In the genomic region with DNA sequence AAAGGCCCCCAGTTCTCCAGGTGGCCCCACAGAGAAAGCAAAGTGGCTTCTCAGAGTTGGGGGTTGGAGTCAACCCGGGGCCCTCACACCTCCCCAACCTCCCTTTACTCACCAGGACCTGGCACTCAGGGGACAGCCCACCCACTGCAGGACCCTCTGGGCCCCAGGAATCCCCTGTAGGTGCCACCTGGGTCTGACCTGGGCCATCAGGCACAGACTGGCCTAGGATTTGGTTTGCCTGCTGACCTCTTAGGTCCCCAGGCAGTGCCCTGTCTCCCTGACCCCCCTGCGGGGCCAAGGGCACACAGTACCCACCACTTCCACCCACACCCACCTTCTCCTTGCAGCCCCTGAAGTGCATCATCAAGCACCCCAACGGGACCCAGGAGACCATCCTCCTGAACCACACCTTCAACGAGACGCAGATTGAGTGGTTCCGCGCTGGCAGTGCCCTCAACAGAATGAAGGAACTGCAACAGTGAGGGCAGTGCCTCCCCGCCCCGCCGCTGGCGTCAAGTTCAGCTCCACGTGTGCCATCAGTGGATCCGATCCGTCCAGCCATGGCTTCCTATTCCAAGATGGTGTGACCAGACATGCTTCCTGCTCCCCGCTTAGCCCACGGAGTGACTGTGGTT, we compare ENCODE assay signal across 1 cellular context.
TF ChIP-seq lines count a peak whose summit lies in the region.

No MANE protein-coding gene starts in this region.

TF ChIP-seq in HCT116, 20 proteins besides CTCF, POLR2A, EP300 and RAD21:
- no peak for TF ChIP-seq EGR1 (IDR thresholded peaks at IDR 0.05; ENCODE audit: low read depth)
